ENCODE assay signal across 13 cellular contexts in the genomic region with DNA sequence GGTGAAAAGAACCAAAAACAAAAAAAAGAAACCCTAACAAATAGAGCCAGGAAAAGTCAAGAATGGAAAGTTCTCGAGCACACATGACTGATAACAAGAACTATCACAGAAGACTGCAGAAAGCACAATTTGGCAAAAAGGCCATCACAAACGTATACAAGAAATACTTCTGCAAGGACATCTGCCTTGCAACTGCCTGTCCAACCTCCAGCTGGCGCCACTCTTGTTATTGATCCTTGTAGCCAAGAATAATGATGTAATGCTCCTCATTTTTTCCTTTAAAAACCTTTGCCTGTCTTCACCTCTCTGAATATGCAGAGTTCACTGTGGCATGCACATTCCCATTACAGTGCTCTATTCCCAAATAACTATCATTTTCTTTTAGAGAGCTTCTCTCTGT.
DNase-seq lines count a peak whose midpoint lies in the region; ATAC-seq and TF ChIP-seq lines count a peak whose summit lies in the region.
"Had no signal": no experiment of that assay in that cellular context is flagged by ENCODE, and none has a peak within 500 bp of the region (broad histone marks: within the 10 kb centered on the region; RNA-seq: fewer than 3 reads in every experiment).

No MANE protein-coding gene starts in this region.

- CTCF ChIA-PET in HEK293T (lab: Yijun Ruan, JAX): interaction anchor here (1.0 to 1.6 kb wide), 2 partner anchors 330 to 687 kb away, joined by 4 to 8 read pairs; no protein-coding TSS in a partner anchor
- CTCF ChIA-PET in activated naive CD4-positive, alpha-beta T cell treated with anti-CD3 and anti-CD28 coated beads, Interleukin-2, amount 10 ng/mL, durations not matched to agents 7 days and 5 days (lab: Charles Lee): interaction anchor here (0.7 kb wide), 1 partner anchor 579 kb away, joined by 3 read pairs; no protein-coding TSS in a partner anchor

- H3K27me3 Mint-ChIP-seq in activated naive CD4-positive, alpha-beta T cell treated with anti-CD3 and anti-CD28 coated beads, Interleukin-2, amount 10 ng/mL, durations not matched to agents 7 days and 5 days: no peaks in the 10 kb centered on the region
- H3K27me3 Mint-ChIP-seq: activated CD8-positive, alpha-beta T cell treated with anti-CD3 and anti-CD28 coated beads for 36 hours; activated naive CD8-positive, alpha-beta T cell had no signal

- no peaks in the 10 kb centered on the region for H3K36me3 Mint-ChIP-seq in activated naive CD4-positive, alpha-beta T cell treated with anti-CD3 and anti-CD28 coated beads, Interleukin-2, amount 10 ng/mL, durations not matched to agents 7 days and 5 days
- H3K36me3 Mint-ChIP-seq: activated naive CD8-positive, alpha-beta T cell had no signal

- ATAC-seq in GM18907 (IDR thresholded peaks at IDR 0.05; ENCODE audit: unreplicated experiment) (no peak), GM21360 (IDR thresholded peaks at IDR 0.05; ENCODE audit: unreplicated experiment) (no peak)
- ATAC-seq: activated CD8-positive, alpha-beta T cell treated with anti-CD3 and anti-CD28 coated beads for 36 hours had no signal

- peaks cover 2% of the 10 kb centered on the region for H3K9me3 Mint-ChIP-seq in activated naive CD4-positive, alpha-beta T cell treated with anti-CD3 and anti-CD28 coated beads, Interleukin-2, amount 10 ng/mL, durations not matched to agents 7 days and 5 days

- H3K4me1 Mint-ChIP-seq in activated naive CD4-positive, alpha-beta T cell treated with anti-CD3 and anti-CD28 coated beads, Interleukin-2, amount 10 ng/mL, durations not matched to agents 7 days and 5 days: no peaks in the 10 kb centered on the region

- POLR2A ChIA-PET in HEK293T (lab: Yijun Ruan, JAX): no interaction called here

- in situ Hi-C loops in astrocyte of the cerebellum (cut with HindIII; ENCODE audit: low sequenced_read_pairs): loop anchor here (25.0 kb wide), 1 partner anchor 676 kb away; no protein-coding TSS in a partner anchor

- no peak overlapping the region for H3K4me3 ChIP-seq in astrocyte of the cerebellum (ENCODE audit: low read depth, low read length)

- TF ChIP-seq CTCF in astrocyte of the cerebellum (IDR thresholded peaks at IDR 0.05; ENCODE audit: low read depth, low read length, missing control alignments): peak; percentile 28

- no peak overlapping the region for H3K4me3 Mint-ChIP-seq in activated naive CD4-positive, alpha-beta T cell treated with anti-CD3 and anti-CD28 coated beads, Interleukin-2, amount 10 ng/mL, durations not matched to agents 7 days and 5 days
- H3K4me3 Mint-ChIP-seq: activated CD8-positive, alpha-beta T cell treated with anti-CD3 and anti-CD28 coated beads for 36 hours; activated naive CD8-positive, alpha-beta T cell had no signal

- no peak overlapping the region for H3K27ac Mint-ChIP-seq in activated naive CD4-positive, alpha-beta T cell treated with anti-CD3 and anti-CD28 coated beads, Interleukin-2, amount 10 ng/mL, durations not matched to agents 7 days and 5 days
- H3K27ac Mint-ChIP-seq: activated CD8-positive, alpha-beta T cell treated with anti-CD3 and anti-CD28 coated beads for 36 hours; activated naive CD8-positive, alpha-beta T cell had no signal

- DNase-seq in DMS53 treated with DMSO at 0.1 percent for 48 hours (lab: John Stamatoyannopoulos, UW; ENCODE audit: unreplicated experiment) (peak; percentile 14), HEK293T (ENCODE audit: extremely low spot score) (peak; percentile 9), astrocyte of the cerebellum (ENCODE audit: low read depth) (no peak), kidney tubule cell (ENCODE audit: low spot score) (peak; percentile 9)
- DNase-seq in activated naive CD4-positive, alpha-beta T cell treated with anti-CD3 and anti-CD28 coated beads, Interleukin-2, amount 10 ng/mL, durations not matched to agents 7 days and 5 days: no peak
- DNase-seq in activated naive CD4-positive, alpha-beta T cell treated with anti-CD3 and anti-CD28 coated beads, Interleukin-2, amount 50 U/mL, for 16 hours: no peak
- DNase-seq: activated CD8-positive, alpha-beta T cell treated with anti-CD3 and anti-CD28 coated beads for 36 hours; GOT3; Karpas-422; NCI-H510A had no signal

TF ChIP-seq in HEK293T, 16 proteins besides CTCF, POLR2A, EP300 and RAD21:
- TF ChIP-seq CTBP1 (IDR thresholded peaks at IDR 0.05; ENCODE audit: borderline replicate concordance) (no peak), TARDBP (IDR thresholded peaks at IDR 0.05) (no peak), HDGF (IDR thresholded peaks at IDR 0.05; ENCODE audit: borderline replicate concordance) (no peak), FOXA1 (IDR thresholded peaks at IDR 0.05) (no peak), FOXK2 (IDR thresholded peaks at IDR 0.05) (no peak), NFRKB (IDR thresholded peaks at IDR 0.05) (no peak), L3MBTL2 (conservative IDR thresholded peaks at IDR 0.05) (no peak), LEF1 (IDR thresholded peaks at IDR 0.05; ENCODE audit: borderline replicate concordance) (no peak), SUZ12 (IDR thresholded peaks at IDR 0.05) (no peak), FOXM1 (IDR thresholded peaks at IDR 0.05; ENCODE audit: borderline replicate concordance) (no peak), BHLHE40 (IDR thresholded peaks at IDR 0.05; ENCODE audit: borderline replicate concordance) (no peak), ARNT (IDR thresholded peaks at IDR 0.05) (no peak), ELF4 (IDR thresholded peaks at IDR 0.05) (no peak), ZNF384 (IDR thresholded peaks at IDR 0.05) (no peak), SP1 (IDR thresholded peaks at IDR 0.05) (no peak)
- TF ChIP-seq, protein P1, sequence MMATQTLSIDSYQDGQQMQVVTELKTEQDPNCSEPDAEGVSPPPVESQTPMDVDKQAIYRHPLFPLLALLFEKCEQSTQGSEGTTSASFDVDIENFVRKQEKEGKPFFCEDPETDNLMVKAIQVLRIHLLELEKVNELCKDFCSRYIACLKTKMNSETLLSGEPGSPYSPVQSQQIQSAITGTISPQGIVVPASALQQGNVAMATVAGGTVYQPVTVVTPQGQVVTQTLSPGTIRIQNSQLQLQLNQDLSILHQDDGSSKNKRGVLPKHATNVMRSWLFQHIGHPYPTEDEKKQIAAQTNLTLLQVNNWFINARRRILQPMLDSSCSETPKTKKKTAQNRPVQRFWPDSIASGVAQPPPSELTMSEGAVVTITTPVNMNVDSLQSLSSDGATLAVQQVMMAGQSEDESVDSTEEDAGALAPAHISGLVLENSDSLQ (IDR thresholded peaks at IDR 0.05): no peak
TF ChIP-seq in HEK293T: peak in this region for 0.

Comparison
In these comparisons a context has a peak if more than half of its experiments do, and no peak if none do; other contexts are left out.
1. DNase-seq: peak in DMS53 treated with DMSO at 0.1 percent for 48 hours (single experiment), HEK293T (single experiment) and kidney tubule cell (single experiment); none in astrocyte of the cerebellum (single experiment), activated naive CD4-positive, alpha-beta T cell treated with anti-CD3 and anti-CD28 coated beads, Interleukin-2, amount 10 ng/mL, durations not matched to agents 7 days and 5 days (single experiment) and activated naive CD4-positive, alpha-beta T cell treated with anti-CD3 and anti-CD28 coated beads, Interleukin-2, amount 50 U/mL, for 16 hours (single experiment).